ENCODE assay signal across 11 cellular contexts in the genomic region with DNA sequence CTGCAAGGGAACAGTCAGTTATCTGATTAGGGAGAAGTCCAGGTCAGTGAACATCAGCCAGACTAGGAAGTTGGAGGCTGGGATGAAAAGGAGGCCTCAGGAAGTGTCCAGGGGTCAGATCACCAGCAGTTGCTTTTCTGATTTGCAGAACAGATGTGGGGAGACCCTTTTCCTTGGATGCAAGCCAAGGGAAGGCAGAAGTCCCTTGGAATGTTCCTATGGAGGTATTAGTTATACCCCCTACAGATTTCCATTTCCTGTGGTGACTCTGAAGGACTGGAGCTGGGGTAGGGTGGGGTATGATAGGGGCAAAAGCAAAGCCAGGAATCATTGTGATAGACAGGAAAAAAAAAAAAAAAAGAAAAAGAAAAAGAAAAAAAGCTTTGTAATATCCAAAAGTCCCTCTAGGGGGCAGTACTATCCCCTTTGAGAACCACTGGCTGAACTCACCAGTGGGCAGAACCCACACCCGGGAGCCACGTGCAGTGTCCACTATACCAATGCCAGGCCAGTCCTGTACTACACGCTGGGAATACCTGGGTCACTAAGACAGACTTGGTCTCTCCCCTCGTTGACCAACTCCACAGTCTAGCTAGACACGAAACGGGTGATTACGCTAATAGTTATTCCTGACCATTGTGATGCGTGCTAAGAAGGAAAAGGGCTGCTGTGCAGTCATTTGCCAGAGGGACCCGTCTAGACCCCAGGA. TPM values are rescaled to one million over a fixed set of nuclear protein-coding genes. Genes with fewer than 3 reads are reported as not detected.
DNase-seq lines count a peak whose midpoint lies in the region; ATAC-seq and TF ChIP-seq lines count a peak whose summit lies in the region.
"Had no signal": no experiment of that assay in that cellular context is flagged by ENCODE, and none has a peak within 500 bp of the region (broad histone marks: within the 10 kb centered on the region; RNA-seq: fewer than 3 reads in every experiment).

No MANE protein-coding gene starts in this region.

- 29 to 46% (median 39%) methylated on average over 9 of the region's 9 CpGs for WGBS in psoas muscle, 3 donors

- H3K4me3 ChIP-seq in OCI-LY7 (ENCODE audit: low read depth, low read length, poor library complexity, severe bottlenecking), result no peak overlapping the region
- no peak overlapping the region for H3K4me3 ChIP-seq in fibroblast of the aortic adventitia (ENCODE audit: low read depth, low read length)
- no peak overlapping the region for H3K4me3 ChIP-seq in psoas muscle
- H3K4me3 ChIP-seq: HAP-1 had no signal

- intact Hi-C loops in OCI-LY7 (cut with micrococcal nuclease; ENCODE audit: unreplicated experiment), result loop anchor here (10.0 kb wide), 1 partner anchor 54 kb away; no protein-coding TSS in a partner anchor
- intact Hi-C loops in psoas muscle (cut with DNase I), result loop anchor here in 1 of 2 donors (2.0 kb wide), 1 partner anchor 50 kb away; no protein-coding TSS in a partner anchor

- H3K27ac ChIP-seq in OCI-LY7 (ENCODE audit: low read depth, low read length, poor library complexity, severe bottlenecking) (no peak overlapping the region), psoas muscle (peak overlapping the region; percentile 74)

- H3K4me1 Mint-ChIP-seq in activated CD4-positive, alpha-beta memory T cell treated with anti-CD3 and anti-CD28 coated beads, Interleukin-2, amount 10 ng/mL, durations not matched to agents 7 days and 5 days, result no peaks in the 10 kb centered on the region

- CTCF ChIA-PET in OCI-LY7 (lab: Charles Lee; ENCODE audit: unreplicated experiment), result interaction anchor here (0.5 to 0.9 kb wide), 2 partner anchors 18 to 52 kb away, joined by 3 to 5 read pairs; no protein-coding TSS in a partner anchor
- CTCF ChIA-PET in activated CD4-positive, alpha-beta memory T cell treated with anti-CD3 and anti-CD28 coated beads, Interleukin-2, amount 10 ng/mL, durations not matched to agents 7 days and 5 days (lab: Charles Lee), result interaction anchor here (0.8 to 3.7 kb wide), 12 partner anchors 8 to 170 kb away, joined by 3 to 23 read pairs (median 4); a partner anchor contains a TSS

- H3K4me2 ChIP-seq in OCI-LY7 (ENCODE audit: low read length), result no peak overlapping the region

- H3K27me3 ChIP-seq in psoas muscle (ENCODE audit: insufficient read depth in 3 of 3, low read length in 2 of 3), result no peaks in the 10 kb centered on the region

- DNase-seq in OCI-LY7 (ENCODE audit: low spot score) (peak; percentile 15), fibroblast of the aortic adventitia (ENCODE audit: low read depth) (peak; percentile 30), psoas muscle (peak; percentile 45 to 78)
- no peak for DNase-seq in activated CD8-positive, alpha-beta memory T cell treated with anti-CD3 and anti-CD28 coated beads, Interleukin-2, amount 50 U/mL, for 48 hours
- no peak for DNase-seq in activated CD4-positive, alpha-beta memory T cell treated with anti-CD3 and anti-CD28 coated beads, Interleukin-2, amount 10 ng/mL, durations not matched to agents 7 days and 5 days
- DNase-seq: stimulated activated CD4-positive, alpha-beta T cell treated with anti-CD3 and anti-CD28 coated beads, Interleukin-4, amount 100 ng/mL, for 1 hour had no signal

- H3K27ac Mint-ChIP-seq in activated CD4-positive, alpha-beta memory T cell treated with anti-CD3 and anti-CD28 coated beads, Interleukin-2, amount 10 ng/mL, durations not matched to agents 7 days and 5 days, result no peak overlapping the region

- no TSS peak for BruUV-seq in OCI-LY7 (replicated peaks; lab: Mats Ljungman, UMichigan)

- H2AFZ ChIP-seq in OCI-LY7 (ENCODE audit: low read length), result no peak overlapping the region

- H3K9me2 ChIP-seq in OCI-LY7 (ENCODE audit: insufficient read depth, low read length), result no peaks in the 10 kb centered on the region

- H3K36me3 ChIP-seq in OCI-LY7 (ENCODE audit: insufficient read depth, low read length), result no peaks in the 10 kb centered on the region
- H3K36me3 ChIP-seq in psoas muscle (ENCODE audit: insufficient read depth in 1 of 2, low read depth in 1 of 2), result peaks cover 0 to 20% of the 10 kb centered on the region in 2 donors
- H3K36me3 ChIP-seq: HAP-1 had no signal

- H3K9me3 ChIP-seq in OCI-LY7 (ENCODE audit: low read length), result 0 out of 2 replicates have a peak, but pooled peaks cover 3% of the 10 kb centered on the region
- no peaks in the 10 kb centered on the region for H3K9me3 ChIP-seq in psoas muscle
- H3K9me3 ChIP-seq: HAP-1 had no signal

- H3K4me3 Mint-ChIP-seq in activated CD4-positive, alpha-beta memory T cell treated with anti-CD3 and anti-CD28 coated beads, Interleukin-2, amount 10 ng/mL, durations not matched to agents 7 days and 5 days, result no peak overlapping the region

- TF ChIP-seq CTCF in GM12873 (IDR thresholded peaks at IDR 0.05; ENCODE audit: insufficient read depth, low read depth, low read length, missing control alignments) (peak; percentile 60), OCI-LY7 (conservative IDR thresholded peaks at IDR 0.05; ENCODE audit: low read length) (peak; percentile 83), fibroblast of the aortic adventitia (IDR thresholded peaks at IDR 0.05; ENCODE audit: insufficient read depth, low read length) (peak; percentile 60), psoas muscle (IDR thresholded peaks at IDR 0.05) (peak; percentile 73)

- H3K9me3 Mint-ChIP-seq in activated CD4-positive, alpha-beta memory T cell treated with anti-CD3 and anti-CD28 coated beads, Interleukin-2, amount 10 ng/mL, durations not matched to agents 7 days and 5 days, result no peaks in the 10 kb centered on the region

- POLR2A ChIA-PET in OCI-LY7 (lab: Charles Lee), result no interaction called here
- POLR2A ChIA-PET in activated CD4-positive, alpha-beta memory T cell treated with anti-CD3 and anti-CD28 coated beads, Interleukin-2, amount 10 ng/mL, durations not matched to agents 7 days and 5 days (lab: Charles Lee), result no interaction called here

- H3K79me2 ChIP-seq in OCI-LY7 (ENCODE audit: insufficient read depth, low read depth, low read length), result no peaks in the 10 kb centered on the region

- no peaks in the 10 kb centered on the region for H3K36me3 Mint-ChIP-seq in activated CD4-positive, alpha-beta memory T cell treated with anti-CD3 and anti-CD28 coated beads, Interleukin-2, amount 10 ng/mL, durations not matched to agents 7 days and 5 days (ENCODE audit: low read depth)

- peak; percentile 60 to 75 (median 72) for ATAC-seq in psoas muscle
- ATAC-seq in GM21723 (IDR thresholded peaks at IDR 0.05; ENCODE audit: unreplicated experiment), result no peak
- no peak for ATAC-seq in GM21825 (IDR thresholded peaks at IDR 0.05; ENCODE audit: unreplicated experiment)

- peaks cover 5% of the 10 kb centered on the region for H3K4me1 ChIP-seq in OCI-LY7 (ENCODE audit: insufficient read depth, low read length, poor library complexity, severe bottlenecking)
- peaks cover 98% of the 10 kb centered on the region for H3K4me1 ChIP-seq in psoas muscle
- H3K4me1 ChIP-seq: HAP-1 had no signal

- H3K27me3 Mint-ChIP-seq in activated CD4-positive, alpha-beta memory T cell treated with anti-CD3 and anti-CD28 coated beads, Interleukin-2, amount 10 ng/mL, durations not matched to agents 7 days and 5 days, result peaks cover 10% of the 10 kb centered on the region

- no peaks in the 10 kb centered on the region for H4K20me1 ChIP-seq in OCI-LY7 (ENCODE audit: insufficient read depth, low read length)

RNA-seq across cellular contexts. Expression of a gene that starts 7.4 kb away (rescaled TPM):
- not detected in 2 replicates for total RNA-seq in OCI-LY7 (2014; rRNA removed; shearing (Covaris generic))
- total RNA-seq in OCI-LY7 (2022) (not detected in 2 replicates), fibroblast of the aortic adventitia (ENCODE audit: low replicate concordance) (0.18 and 1.2 TPM in 2 replicates), psoas muscle (100 to 1,000 TPM; 109 to 208 (median 118) TPM)
- polyA plus RNA-seq in psoas muscle, result 10 to 100 TPM; 38.3 to 67.1 (median 55.8) TPM
- total RNA-seq in activated CD4-positive, alpha-beta memory T cell treated with anti-CD3 and anti-CD28 coated beads, Interleukin-2, amount 10 ng/mL, durations not matched to agents 7 days and 5 days, result not detected
- total RNA-seq: T-helper 2 cell treated with Interferon-gamma antibody and Interleukin-4, amounts not matched to agents 100 ng/mL and 5 ng/mL, for 36 hours had no signal

Comparison
In these comparisons a context has a peak if more than half of its experiments do, and no peak if none do; other contexts are left out.
1. DNase-seq: peak in OCI-LY7 (single experiment), fibroblast of the aortic adventitia (single experiment) and psoas muscle (2 of 2); none in activated CD8-positive, alpha-beta memory T cell treated with anti-CD3 and anti-CD28 coated beads, Interleukin-2, amount 50 U/mL, for 48 hours (single experiment) and activated CD4-positive, alpha-beta memory T cell treated with anti-CD3 and anti-CD28 coated beads, Interleukin-2, amount 10 ng/mL, durations not matched to agents 7 days and 5 days (single experiment).
2. ATAC-seq: peak in psoas muscle (4 of 4); none in GM21723 (single experiment) and GM21825 (single experiment).
3. RNA of a gene that starts 7.4 kb away (total RNA-seq): 109 to 208 TPM in psoas muscle; 0.18 to 1.2 TPM in fibroblast of the aortic adventitia, not detected in activated CD4-positive, alpha-beta memory T cell treated with anti-CD3 and anti-CD28 coated beads, Interleukin-2, amount 10 ng/mL, durations not matched to agents 7 days and 5 days and not detected in OCI-LY7; every median in the first group is over 10 times any median in the second.
4. Peak in every context shown above with its lines, with median percentiles within 50 percentile points of each other: CTCF ChIP-seq.